20 cellular contexts compared by ENCODE assay signal in the genomic region with DNA sequence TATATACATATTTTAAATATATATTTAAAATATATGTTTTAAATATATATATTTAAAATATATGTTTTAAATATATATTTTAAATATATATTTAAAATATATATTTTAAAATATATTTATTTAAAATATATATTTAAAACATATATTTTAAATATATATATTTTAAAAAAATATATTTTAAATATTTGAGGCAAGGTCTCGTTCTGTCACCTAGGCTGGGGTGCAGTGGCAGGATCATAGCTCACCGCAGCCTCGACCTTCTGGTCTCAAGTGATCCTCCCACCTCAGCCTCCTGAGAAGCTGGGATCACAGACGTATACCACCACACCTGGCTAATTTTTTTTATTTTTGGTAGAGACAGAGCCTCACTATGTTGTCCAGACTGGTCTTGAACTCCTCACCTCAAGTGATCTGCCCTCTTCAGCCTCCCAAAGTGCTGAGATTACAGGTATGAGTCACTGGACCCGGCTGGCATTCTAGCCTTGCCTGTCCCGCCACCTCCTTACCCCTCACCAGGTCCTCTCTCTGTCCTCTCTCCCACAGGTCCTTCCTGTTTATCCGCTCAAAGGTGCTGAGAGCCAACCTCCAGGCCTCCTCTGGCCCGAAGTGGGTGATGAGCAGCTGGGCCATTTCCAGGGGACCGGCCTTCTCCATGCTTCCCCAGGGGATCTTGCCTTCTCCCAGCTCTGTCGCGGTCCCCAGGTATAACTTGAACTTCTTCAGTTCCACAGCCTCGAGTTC. TPM values are rescaled to one million over a fixed set of nuclear protein-coding genes. Genes with fewer than 3 reads are reported as not detected.
DNase-seq lines count a peak whose midpoint lies in the region; ATAC-seq and TF ChIP-seq lines count a peak whose summit lies in the region.
"Had no signal": no experiment of that assay in that cellular context is flagged by ENCODE, and none has a peak within 500 bp of the region (broad histone marks: within the 10 kb centered on the region; RNA-seq: fewer than 3 reads in every experiment).

No MANE protein-coding gene starts in this region.

- TF ChIP-seq CTCF in spleen (IDR thresholded peaks at IDR 0.05 in 8 of 11, conservative IDR thresholded peaks at IDR 0.05 in 3 of 11) (no peak), A673 (conservative IDR thresholded peaks at IDR 0.05; ENCODE audit: low read depth, low read length) (no peak)

- no peaks in the 10 kb centered on the region for H3K4me1 Mint-ChIP-seq in activated CD4-positive, alpha-beta T cell treated with anti-CD3 and anti-CD28 coated beads for 36 hours

- CTCF ChIA-PET in activated CD4-positive, alpha-beta T cell treated with anti-CD3 and anti-CD28 coated beads for 36 hours (lab: Charles Lee) = no interaction called here
- CTCF ChIA-PET in A673 (lab: Charles Lee) = no interaction called here

- no peaks in the 10 kb centered on the region for H3K9me3 Mint-ChIP-seq in activated CD4-positive, alpha-beta T cell treated with anti-CD3 and anti-CD28 coated beads for 36 hours (ENCODE audit: low read depth)
- H3K9me3 Mint-ChIP-seq: CD4-positive, alpha-beta T cell; nephron had no signal

- no peaks in the 10 kb centered on the region for H3K9me3 ChIP-seq in HUES64 (ENCODE audit: insufficient read depth, low read depth, low read length)
- H3K9me3 ChIP-seq in iPS-20b (ENCODE audit: insufficient read depth, low read depth, low read length) = no peaks in the 10 kb centered on the region
- no peaks in the 10 kb centered on the region for H3K9me3 ChIP-seq in spleen
- no peaks in the 10 kb centered on the region for H3K9me3 ChIP-seq in A673 (ENCODE audit: low read depth, low read length, poor library complexity, severe bottlenecking)

- no TSS peak for BruUV-seq in A673 (replicated peaks; lab: Mats Ljungman, UMichigan)

- ATAC-seq in activated CD4-positive, alpha-beta T cell treated with anti-CD3 and anti-CD28 coated beads for 36 hours = peak; percentile 12

- POLR2A ChIA-PET in activated CD4-positive, alpha-beta T cell treated with anti-CD3 and anti-CD28 coated beads for 36 hours (lab: Charles Lee) = no interaction called here
- POLR2A ChIA-PET in A673 (lab: Charles Lee; ENCODE audit: low non-redundant PET) = no interaction called here

- peaks cover 22% of the 10 kb centered on the region for H3K27me3 Mint-ChIP-seq in activated CD4-positive, alpha-beta T cell treated with anti-CD3 and anti-CD28 coated beads for 36 hours

- WGBS in HUES64 = 93% methylated on average over 12 of the region's 12 CpGs
- 59 to 77% (median 60%) methylated on average over 12 of the region's 12 CpGs for WGBS in spleen, 5 donors

- H3K27ac ChIP-seq in HUES64 (ENCODE audit: low read depth, low read length) (no peak overlapping the region), iPS-20b (ENCODE audit: low read length) (peak overlapping the region; percentile 57), spleen (peak overlapping the region in 7 of 8 donors; percentile 79 to 97 (median 91)), A673 (ENCODE audit: low read depth, low read length, poor library complexity, severe bottlenecking) (no peak overlapping the region)

- 0 out of 2 replicates have a peak overlapping the region, but pooled peaks have one; percentile 47 for H3K9ac ChIP-seq in HUES64 (ENCODE audit: low read depth, low read length)
- peak overlapping the region; percentile 8; the same call in 1 of the 2 replicates for H3K9ac ChIP-seq in iPS-20b (ENCODE audit: low read depth, low read length)

- H3K36me3 ChIP-seq in HUES64 (ENCODE audit: insufficient read depth, low read length) (no peaks in the 10 kb centered on the region), iPS-20b (ENCODE audit: insufficient read depth, low read depth, low read length) (no peaks in the 10 kb centered on the region), spleen (peaks cover 0 to 4% (median 0%) of the 10 kb centered on the region in 6 donors), A673 (ENCODE audit: insufficient read depth, low read length, poor library complexity, severe bottlenecking) (no peaks in the 10 kb centered on the region)

- H3K27me3 ChIP-seq in HUES64 (ENCODE audit: insufficient read depth, low read length) (no peaks in the 10 kb centered on the region), iPS-20b (ENCODE audit: insufficient read depth, low read length) (no peaks in the 10 kb centered on the region), spleen (replicated peaks in 1 of 7) (peaks cover 0 to 30% (median 0%) of the 10 kb centered on the region in 7 donors), A673 (replicated peaks; ENCODE audit: insufficient read depth, low read depth, low read length, poor library complexity) (no peaks in the 10 kb centered on the region)

- TF ChIP-seq POLR2A in spleen (IDR thresholded peaks at IDR 0.05) = no peak

- no peaks in the 10 kb centered on the region for H3K36me3 Mint-ChIP-seq in activated CD4-positive, alpha-beta T cell treated with anti-CD3 and anti-CD28 coated beads for 36 hours (ENCODE audit: low read depth)

- H3K4me3 Mint-ChIP-seq in activated CD4-positive, alpha-beta T cell treated with anti-CD3 and anti-CD28 coated beads for 36 hours = no peak overlapping the region
- H3K4me3 Mint-ChIP-seq: CD4-positive, alpha-beta T cell; nephron had no signal

- no peak overlapping the region for H3K27ac Mint-ChIP-seq in activated CD4-positive, alpha-beta T cell treated with anti-CD3 and anti-CD28 coated beads for 36 hours
- H3K27ac Mint-ChIP-seq: CD4-positive, alpha-beta T cell; nephron had no signal

- H3K4me3 ChIP-seq in HUES64 (ENCODE audit: low read length) (no peak overlapping the region), iPS-20b (ENCODE audit: low read length) (no peak overlapping the region), spleen (peak overlapping the region in 4 of 8 donors; percentile 15 to 63 (median 34)), A673 (ENCODE audit: low read depth, low read length, poor library complexity, severe bottlenecking) (no peak overlapping the region)

- DNase-seq in activated CD4-positive, alpha-beta T cell treated with anti-CD3 and anti-CD28 coated beads for 36 hours = peak; percentile 11
- DNase-seq in activated CD4-positive, alpha-beta T cell treated with anti-CD3 and anti-CD28 coated beads for 1 hour = no peak
- peak; percentile 74 for DNase-seq in spleen
- no peak for DNase-seq in GF-D8 (lab: John Stamatoyannopoulos, UW)
- no peak for DNase-seq in A673 (ENCODE audit: low spot score)
- no peak for DNase-seq in kidney tubule cell (ENCODE audit: low spot score)
- DNase-seq: activated CD4-positive, alpha-beta T cell treated with anti-CD3 and anti-CD28 coated beads for 48 hours; activated effector memory CD4-positive, alpha-beta T cell treated with anti-CD3 and anti-CD28 coated beads, Interleukin-2, amount 50 U/mL, for 16 hours; amniotic stem cell; CD4-positive, alpha-beta T cell; DMS153; foreskin fibroblast; mesenchymal stem cell; NCI-H1417 treated with DMSO at 0.1 percent for 48 hours; NCI-H82 had no signal

- intact Hi-C loops in activated CD4-positive, alpha-beta T cell treated with anti-CD3 and anti-CD28 coated beads for 36 hours (cut with DNase I, micrococcal nuclease) = no loop called here
- intact Hi-C loops in spleen (cut with DNase I; ENCODE audit: low total_unique reads) (no loop called here), A673 (cut with micrococcal nuclease; ENCODE audit: unreplicated experiment) (no loop called here)

- H3K4me1 ChIP-seq in HUES64 (ENCODE audit: insufficient read depth, low read length) (no peaks in the 10 kb centered on the region), iPS-20b (ENCODE audit: insufficient read depth, low read length) (peaks cover 2% of the 10 kb centered on the region), spleen (peaks cover 0 to 34% (median 3%) of the 10 kb centered on the region in 6 donors), A673 (ENCODE audit: insufficient read depth, low read length, poor library complexity, severe bottlenecking) (no peaks in the 10 kb centered on the region)

RNA-seq across cellular contexts. Expression of gene NLRP12, which starts 0.6 kb away (rescaled TPM):
- not detected for total RNA-seq in activated CD4-positive, alpha-beta T cell treated with anti-CD3 and anti-CD28 coated beads for 36 hours
- 1.8 TPM for polyA plus RNA-seq in HUES64 (2013, experiment 1 of 2)
- polyA plus RNA-seq in HUES64 (2013, experiment 2 of 2) = 1.9 TPM
- total RNA-seq in spleen (10 to 100 TPM in 5 of 7 donors, 1 to 10 TPM in 2; 6.9 to 29.8 (median 12.0) TPM), A673 (2021) (not detected in 2 replicates)
- 1 to 10 TPM in 2 of 3 donors, under 1 TPM in 1; 0.24 to 2.2 (median 1.1) TPM for polyA plus RNA-seq in spleen
- total RNA-seq: RPMI7951 had no signal

RNA-seq across cellular contexts. Expression of gene MYADM, which starts 44.1 kb away (rescaled TPM):
- total RNA-seq in activated CD4-positive, alpha-beta T cell treated with anti-CD3 and anti-CD28 coated beads for 36 hours = 10 to 100 TPM; 46.4 to 54.6 TPM
- 40.2 TPM for polyA plus RNA-seq in HUES64 (2013, experiment 1 of 2)
- polyA plus RNA-seq in HUES64 (2013, experiment 2 of 2) = 49.6 TPM
- total RNA-seq in spleen = 100 to 1,000 TPM in 1 of 7 donors, 10 to 100 TPM in 6; 43.1 to 146 (median 57.7) TPM
- polyA plus RNA-seq in spleen = 10 to 100 TPM in 2 of 3 donors, 1 to 10 TPM in 1; 9.1 to 22.2 (median 12.1) TPM
- 51.3 and 53.2 TPM in 2 replicates for total RNA-seq in A673 (2021)

RNA-seq across cellular contexts. Expression of gene PRKCG, which starts 58.4 kb away (rescaled TPM):
- under 1 TPM in 1 of 2 experiments, not detected in 1; 0.25 TPM for total RNA-seq in activated CD4-positive, alpha-beta T cell treated with anti-CD3 and anti-CD28 coated beads for 36 hours
- 3.2 TPM for polyA plus RNA-seq in HUES64 (2013, experiment 1 of 2)
- 4.6 TPM for polyA plus RNA-seq in HUES64 (2013, experiment 2 of 2)
- total RNA-seq in spleen (under 1 TPM in 1 of 7 donors, not detected in 6; 0.17 TPM), A673 (2021) (0.57 and 0.84 TPM in 2 replicates)
- not detected for polyA plus RNA-seq in spleen
- total RNA-seq: dermis microvascular lymphatic vessel endothelial cell, RPMI7951 had no signal

Comparison
In these comparisons a context has a peak if more than half of its experiments do, and no peak if none do; other contexts are left out.
1. DNase-seq: peak in activated CD4-positive, alpha-beta T cell treated with anti-CD3 and anti-CD28 coated beads for 36 hours (single experiment) and spleen (single experiment); none in activated CD4-positive, alpha-beta T cell treated with anti-CD3 and anti-CD28 coated beads for 1 hour (single experiment), GF-D8 (single experiment), A673 (single experiment) and kidney tubule cell (single experiment).
2. H3K27ac ChIP-seq: peak in iPS-20b (single experiment) and spleen (7 of 8); none in HUES64 (single experiment) and A673 (single experiment).